In the genomic region with DNA sequence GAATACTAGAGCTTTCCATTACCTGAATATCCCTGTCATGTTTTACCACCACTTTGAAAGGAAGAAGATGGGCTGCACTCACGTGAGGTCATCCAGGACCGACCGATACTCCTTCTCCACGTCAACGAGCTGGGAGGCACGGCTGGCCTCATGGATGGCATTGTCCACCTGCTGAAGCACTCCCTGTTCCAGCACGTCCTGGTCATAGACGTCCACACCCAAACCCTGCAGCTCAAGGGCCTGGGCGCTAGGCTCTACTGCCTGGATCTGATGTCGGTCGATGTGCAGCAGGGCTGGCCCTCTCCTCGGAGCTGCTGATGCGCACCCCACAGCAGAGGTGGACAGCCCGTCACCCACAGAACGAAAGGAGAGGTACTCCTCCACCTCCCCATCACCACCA, we compare ENCODE assay signal across 1 cellular context.
TF ChIP-seq lines count a peak whose summit lies in the region.

No MANE protein-coding gene starts in this region.

TF ChIP-seq in K562, 482 proteins besides CTCF, POLR2A, EP300 and RAD21:
- no peak for TF ChIP-seq NFXL1 (CRISPR knock-in tag; IDR thresholded peaks at IDR 0.05)
- TF ChIP-seq, protein P1, sequence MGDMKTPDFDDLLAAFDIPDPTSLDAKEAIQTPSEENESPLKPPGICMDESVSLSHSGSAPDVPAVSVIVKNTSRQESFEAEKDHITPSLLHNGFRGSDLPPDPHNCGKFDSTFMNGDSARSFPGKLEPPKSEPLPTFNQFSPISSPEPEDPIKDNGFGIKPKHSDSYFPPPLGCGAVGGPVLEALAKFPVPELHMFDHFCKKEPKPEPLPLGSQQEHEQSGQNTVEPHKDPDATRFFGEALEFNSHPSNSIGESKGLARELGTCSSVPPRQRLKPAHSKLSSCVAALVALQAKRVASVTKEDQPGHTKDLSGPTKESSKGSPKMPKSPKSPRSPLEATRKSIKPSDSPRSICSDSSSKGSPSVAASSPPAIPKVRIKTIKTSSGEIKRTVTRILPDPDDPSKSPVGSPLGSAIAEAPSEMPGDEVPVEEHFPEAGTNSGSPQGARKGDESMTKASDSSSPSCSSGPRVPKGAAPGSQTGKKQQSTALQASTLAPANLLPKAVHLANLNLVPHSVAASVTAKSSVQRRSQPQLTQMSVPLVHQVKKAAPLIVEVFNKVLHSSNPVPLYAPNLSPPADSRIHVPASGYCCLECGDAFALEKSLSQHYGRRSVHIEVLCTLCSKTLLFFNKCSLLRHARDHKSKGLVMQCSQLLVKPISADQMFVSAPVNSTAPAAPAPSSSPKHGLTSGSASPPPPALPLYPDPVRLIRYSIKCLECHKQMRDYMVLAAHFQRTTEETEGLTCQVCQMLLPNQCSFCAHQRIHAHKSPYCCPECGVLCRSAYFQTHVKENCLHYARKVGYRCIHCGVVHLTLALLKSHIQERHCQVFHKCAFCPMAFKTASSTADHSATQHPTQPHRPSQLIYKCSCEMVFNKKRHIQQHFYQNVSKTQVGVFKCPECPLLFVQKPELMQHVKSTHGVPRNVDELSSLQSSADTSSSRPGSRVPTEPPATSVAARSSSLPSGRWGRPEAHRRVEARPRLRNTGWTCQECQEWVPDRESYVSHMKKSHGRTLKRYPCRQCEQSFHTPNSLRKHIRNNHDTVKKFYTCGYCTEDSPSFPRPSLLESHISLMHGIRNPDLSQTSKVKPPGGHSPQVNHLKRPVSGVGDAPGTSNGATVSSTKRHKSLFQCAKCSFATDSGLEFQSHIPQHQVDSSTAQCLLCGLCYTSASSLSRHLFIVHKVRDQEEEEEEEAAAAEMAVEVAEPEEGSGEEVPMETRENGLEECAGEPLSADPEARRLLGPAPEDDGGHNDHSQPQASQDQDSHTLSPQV (IDR thresholded peaks at IDR 0.05): no peak
- no peak for TF ChIP-seq ZBTB2 (IDR thresholded peaks at IDR 0.05)
- TF ChIP-seq RBFOX2 (IDR thresholded peaks at IDR 0.05; ENCODE audit: low read depth, low read length): 0 out of 2 replicates have a peak, but pooled peaks have one; percentile 26
- TF ChIP-seq ZNF785 (CRISPR knock-in tag; IDR thresholded peaks at IDR 0.05): no peak
- TF ChIP-seq MEIS2 (IDR thresholded peaks at IDR 0.05; ENCODE audit: partially characterized antibody): no peak
- TF ChIP-seq RFX5 (IDR thresholded peaks at IDR 0.05; ENCODE audit: low read depth, low read length): no peak
- TF ChIP-seq ZNF140 (CRISPR knock-in tag; IDR thresholded peaks at IDR 0.05): no peak
- TF ChIP-seq, protein P2, sequence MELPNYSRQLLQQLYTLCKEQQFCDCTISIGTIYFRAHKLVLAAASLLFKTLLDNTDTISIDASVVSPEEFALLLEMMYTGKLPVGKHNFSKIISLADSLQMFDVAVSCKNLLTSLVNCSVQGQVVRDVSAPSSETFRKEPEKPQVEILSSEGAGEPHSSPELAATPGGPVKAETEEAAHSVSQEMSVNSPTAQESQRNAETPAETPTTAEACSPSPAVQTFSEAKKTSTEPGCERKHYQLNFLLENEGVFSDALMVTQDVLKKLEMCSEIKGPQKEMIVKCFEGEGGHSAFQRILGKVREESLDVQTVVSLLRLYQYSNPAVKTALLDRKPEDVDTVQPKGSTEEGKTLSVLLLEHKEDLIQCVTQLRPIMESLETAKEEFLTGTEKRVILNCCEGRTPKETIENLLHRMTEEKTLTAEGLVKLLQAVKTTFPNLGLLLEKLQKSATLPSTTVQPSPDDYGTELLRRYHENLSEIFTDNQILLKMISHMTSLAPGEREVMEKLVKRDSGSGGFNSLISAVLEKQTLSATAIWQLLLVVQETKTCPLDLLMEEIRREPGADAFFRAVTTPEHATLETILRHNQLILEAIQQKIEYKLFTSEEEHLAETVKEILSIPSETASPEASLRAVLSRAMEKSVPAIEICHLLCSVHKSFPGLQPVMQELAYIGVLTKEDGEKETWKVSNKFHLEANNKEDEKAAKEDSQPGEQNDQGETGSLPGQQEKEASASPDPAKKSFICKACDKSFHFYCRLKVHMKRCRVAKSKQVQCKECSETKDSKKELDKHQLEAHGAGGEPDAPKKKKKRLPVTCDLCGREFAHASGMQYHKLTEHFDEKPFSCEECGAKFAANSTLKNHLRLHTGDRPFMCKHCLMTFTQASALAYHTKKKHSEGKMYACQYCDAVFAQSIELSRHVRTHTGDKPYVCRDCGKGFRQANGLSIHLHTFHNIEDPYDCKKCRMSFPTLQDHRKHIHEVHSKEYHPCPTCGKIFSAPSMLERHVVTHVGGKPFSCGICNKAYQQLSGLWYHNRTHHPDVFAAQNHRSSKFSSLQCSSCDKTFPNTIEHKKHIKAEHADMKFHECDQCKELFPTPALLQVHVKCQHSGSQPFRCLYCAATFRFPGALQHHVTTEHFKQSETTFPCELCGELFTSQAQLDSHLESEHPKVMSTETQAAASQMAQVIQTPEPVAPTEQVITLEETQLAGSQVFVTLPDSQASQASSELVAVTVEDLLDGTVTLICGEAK (IDR thresholded peaks at IDR 0.05): no peak
- TF ChIP-seq, protein P2 (CRISPR knock-in tag; IDR thresholded peaks at IDR 0.05): no peak
